Comparison of ENCODE assay signal across 1 cellular context in the genomic region with DNA sequence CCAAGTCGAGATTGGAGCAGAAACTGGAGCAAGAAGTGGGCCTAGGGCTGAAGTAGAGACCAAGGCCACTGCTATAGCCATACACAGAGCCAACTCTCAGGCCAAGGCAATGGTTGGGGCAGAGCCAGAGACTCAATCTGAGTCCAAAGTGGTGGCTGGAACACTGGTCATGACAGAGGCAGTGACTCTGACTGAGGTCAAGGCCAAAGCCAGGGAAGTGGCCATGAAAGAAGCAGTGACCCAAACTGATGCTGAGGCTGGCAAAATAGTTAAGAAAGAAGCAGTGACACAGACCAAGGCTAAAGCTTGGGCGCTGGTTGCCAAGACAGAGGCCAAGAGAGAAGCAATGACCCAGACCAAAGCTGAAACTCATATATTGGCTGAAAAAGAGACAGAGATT.
TF ChIP-seq lines count a peak whose summit lies in the region.

No MANE protein-coding gene starts in this region.

TF ChIP-seq in IMR-90, 13 proteins besides CTCF, POLR2A, EP300 and RAD21 (continued from another document):
- no peak for TF ChIP-seq MAZ (IDR thresholded peaks at IDR 0.05; ENCODE audit: borderline replicate concordance, low read depth, low read length)
